Comparison of ENCODE assay signal across 8 cellular contexts in the genomic region with DNA sequence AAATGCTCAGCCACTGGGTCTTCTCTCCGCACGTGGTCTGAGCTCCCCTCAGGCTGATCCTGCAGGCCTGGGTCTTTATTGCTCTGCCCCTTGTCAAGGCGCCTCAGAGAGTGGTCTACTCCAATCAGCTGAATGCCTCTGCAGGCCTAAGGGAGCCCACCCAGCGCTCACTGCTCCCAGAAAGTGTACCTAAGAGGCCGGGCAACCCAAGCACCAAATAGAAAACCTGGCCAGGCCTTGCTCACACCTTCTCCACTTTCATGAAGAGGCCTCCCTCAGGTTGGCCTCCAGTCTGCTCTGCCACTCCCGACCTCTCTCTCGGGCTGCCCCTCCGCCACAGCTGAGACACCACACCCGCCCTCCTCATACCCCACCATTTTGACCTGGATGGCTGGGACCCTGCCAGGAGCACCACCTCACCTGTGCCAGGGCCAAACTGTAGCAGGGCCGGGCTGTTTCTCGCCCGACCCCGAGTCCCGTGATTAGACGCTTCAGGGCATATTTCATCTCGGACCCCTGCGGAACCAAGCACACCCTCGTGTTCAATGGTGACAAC. TPM values are rescaled to one million over a fixed set of nuclear protein-coding genes. Genes with fewer than 3 reads are reported as not detected.
DNase-seq lines count a peak whose midpoint lies in the region; ATAC-seq, FAIRE-seq and TF ChIP-seq lines count a peak whose summit lies in the region.

No MANE protein-coding gene starts in this region.

- no peak for FAIRE-seq in urothelium cell line (lab: Jason Lieb, UNC)

- H3K4me2 ChIP-seq in OCI-LY1 (ENCODE audit: low read length) (peak overlapping the region; percentile 70), parathyroid adenoma (ENCODE audit: low read length) (peak overlapping the region; percentile 87)

- peak overlapping the region; percentile 93 for H3K9ac ChIP-seq in OCI-LY1 (ENCODE audit: low read length)
- peak overlapping the region; percentile 49 for H3K9ac ChIP-seq in parathyroid adenoma

- H2AFZ ChIP-seq in OCI-LY1 (ENCODE audit: low read length) (no peak overlapping the region), parathyroid adenoma (peak overlapping the region; percentile 100)

- peaks cover 18% of the 10 kb centered on the region for H3K79me2 ChIP-seq in OCI-LY1 (ENCODE audit: insufficient read depth, low read length)
- H3K79me2 ChIP-seq in parathyroid adenoma = no peaks in the 10 kb centered on the region

- H3K27ac ChIP-seq in OCI-LY1 (ENCODE audit: low read depth, low read length, poor library complexity, severe bottlenecking) = peak overlapping the region; percentile 28
- H3K27ac ChIP-seq in parathyroid adenoma = peak overlapping the region; percentile 83

- no peaks in the 10 kb centered on the region for H3F3A ChIP-seq in OCI-LY1 (ENCODE audit: insufficient read depth, low read length)

- peak overlapping the region; percentile 96 for H3K4me3 ChIP-seq in OCI-LY1 (ENCODE audit: low read depth, low read length, poor library complexity, severe bottlenecking)
- peak overlapping the region; percentile 89 for H3K4me3 ChIP-seq in parathyroid adenoma (ENCODE audit: low read depth, low read length)

- H3K9me3 ChIP-seq in OCI-LY1 (ENCODE audit: low read length) (no peaks in the 10 kb centered on the region), parathyroid adenoma (ENCODE audit: control insufficient read depth, low read length) (no peaks in the 10 kb centered on the region)

- no peaks in the 10 kb centered on the region for H4K20me1 ChIP-seq in OCI-LY1 (ENCODE audit: insufficient read depth, low read length)

- peak; percentile 24 for DNase-seq in ELR (ENCODE audit: low read depth)
- no peak for DNase-seq in middle frontal gyrus (ENCODE audit: extremely low spot score, low spot score)
- no peak for DNase-seq in urothelium cell line (ENCODE audit: low spot score)
- DNase-seq in kidney tubule cell (ENCODE audit: low spot score) = no peak
- DNase-seq in mesenteric fat pad (ENCODE audit: low spot score) = no peak

- H3K9me2 ChIP-seq in OCI-LY1 (ENCODE audit: low read depth, low read length) = no peaks in the 10 kb centered on the region

- peak; percentile 4 for ATAC-seq in esophagus mucosa

- H3K36me3 ChIP-seq in OCI-LY1 (ENCODE audit: insufficient read depth, low read length) (peaks cover 44% of the 10 kb centered on the region), parathyroid adenoma (ENCODE audit: control insufficient read depth, insufficient read depth, low read length) (no peaks in the 10 kb centered on the region)

- H3K4me1 ChIP-seq in OCI-LY1 (ENCODE audit: insufficient read depth, low read length, severe bottlenecking) (peaks cover 25% of the 10 kb centered on the region), parathyroid adenoma (peaks cover 7% of the 10 kb centered on the region)

- no peaks in the 10 kb centered on the region for H3K27me3 ChIP-seq in OCI-LY1 (ENCODE audit: insufficient read depth, low read length)
- no peaks in the 10 kb centered on the region for H3K27me3 ChIP-seq in parathyroid adenoma (ENCODE audit: control insufficient read depth, insufficient read depth, low read length)

- TF ChIP-seq CTCF in OCI-LY1 (IDR thresholded peaks at IDR 0.05; ENCODE audit: low read length) (no peak), parathyroid adenoma (IDR thresholded peaks at IDR 0.05) (no peak)

RNA-seq across cellular contexts. Expression of gene MYBBP1A, which starts 0.7 kb away (rescaled TPM):
- total RNA-seq in esophagus mucosa = 42.9 TPM
- total RNA-seq in mesenteric fat pad = 54.0 TPM

RNA-seq across cellular contexts. Expression of gene GGT6, which starts 5.9 kb away (rescaled TPM):
- total RNA-seq in esophagus mucosa = 41.6 TPM
- not detected for total RNA-seq in mesenteric fat pad

RNA-seq across cellular contexts. Expression of gene SMTNL2, which starts 29.8 kb away (rescaled TPM):
- total RNA-seq in esophagus mucosa (0.56 TPM), mesenteric fat pad (0.74 TPM)

RNA-seq across cellular contexts. Expression of gene SPNS2, which starts 55.8 kb away (rescaled TPM):
- total RNA-seq in esophagus mucosa (33.9 TPM), mesenteric fat pad (18.6 TPM)

Comparison
In these comparisons a context has a peak if more than half of its experiments do, and no peak if none do; other contexts are left out.
1. RNA of gene GGT6, which starts 5.9 kb away (total RNA-seq): 41.6 TPM in esophagus mucosa (single experiment); not detected in mesenteric fat pad (single experiment); every median in the first group is over 10 times any median in the second.